25 cellular contexts compared by ENCODE assay signal in genomic region chrX:106278951-106279350, GRCh38.
"Had no signal": no experiment of that assay in that cellular context is flagged by ENCODE, and none has a peak within 500 bp of the region (broad histone marks: within the 10 kb centered on the region; RNA-seq: fewer than 3 reads in every experiment).

No MANE protein-coding gene starts in this region.

- DNase-seq: colonic mucosa; effector memory CD4-positive, alpha-beta T cell; gastrocnemius medialis; head of caudate nucleus; kidney; left ventricle myocardium superior; lower lobe of right lung; natural killer cell; occipital lobe; ovary; posterior cingulate gyrus; psoas muscle; right cardiac atrium; sigmoid colon; spleen; stimulated activated CD4-positive, alpha-beta T cell treated with anti-CD3 and anti-CD28 coated beads, Interleukin-2, amount 100 ng/mL, for 48 hours; stimulated activated naive B cell treated with anti-CD40 and anti-IgM and Interleukin-4, amounts not matched to agents 10 μg/mL and 1 μg/mL and 100 μg/mL, for 72 hours; transverse colon; upper lobe of right lung; uterus had no signal

- H3K9me3 ChIP-seq: colonic mucosa, gastrocnemius medialis, lower lobe of right lung, ovary, psoas muscle, sigmoid colon, spleen, suprapubic skin, transverse colon, upper lobe of right lung, uterus had no signal

- FAIRE-seq: endothelial cell of umbilical vein had no signal

- H3K9me3 Mint-ChIP-seq: dendritic cell treated with granulocyte-macrophage colony-stimulating factor and Interleukin-4, amounts not matched to agents 40 ng/mL and 50 ng/mL, for 4 days; memory B cell; stimulated activated naive CD8-positive, alpha-beta T cell treated with anti-CD3 and anti-CD28 coated beads, Interleukin-15, Interleukin-2, amounts not matched to agents 100 ng/mL and 50 ng/mL, for 24 hours had no signal

- H3K27me3 Mint-ChIP-seq: dendritic cell treated with granulocyte-macrophage colony-stimulating factor and Interleukin-4, amounts not matched to agents 40 ng/mL and 50 ng/mL, for 4 days; memory B cell; stimulated activated naive B cell treated with anti-CD40 and anti-IgM and Interleukin-4, amounts not matched to agents 10 μg/mL and 1 μg/mL and 100 μg/mL, for 72 hours; stimulated activated naive CD8-positive, alpha-beta T cell treated with anti-CD3 and anti-CD28 coated beads, Interleukin-15, Interleukin-2, amounts not matched to agents 100 ng/mL and 50 ng/mL, for 24 hours had no signal

- H3K4me3 Mint-ChIP-seq: dendritic cell treated with granulocyte-macrophage colony-stimulating factor and Interleukin-4, amounts not matched to agents 40 ng/mL and 50 ng/mL, for 4 days; memory B cell; natural killer cell; stimulated activated naive B cell treated with anti-CD40 and anti-IgM and Interleukin-4, amounts not matched to agents 10 μg/mL and 1 μg/mL and 100 μg/mL, for 72 hours; stimulated activated naive CD8-positive, alpha-beta T cell treated with anti-CD3 and anti-CD28 coated beads, Interleukin-15, Interleukin-2, amounts not matched to agents 100 ng/mL and 50 ng/mL, for 24 hours had no signal

- H3K27ac ChIP-seq: colonic mucosa, gastrocnemius medialis, lower lobe of right lung, ovary, psoas muscle, sigmoid colon, spleen, suprapubic skin, transverse colon, upper lobe of right lung, uterus had no signal

- ATAC-seq: gastrocnemius medialis; left ventricle myocardium superior; lower lobe of right lung; natural killer cell; psoas muscle; right cardiac atrium; stimulated activated naive B cell treated with anti-CD40 and anti-IgM and Interleukin-4, amounts not matched to agents 10 μg/mL and 1 μg/mL and 100 μg/mL, for 72 hours; upper lobe of right lung had no signal

- H3K27ac Mint-ChIP-seq: dendritic cell treated with granulocyte-macrophage colony-stimulating factor and Interleukin-4, amounts not matched to agents 40 ng/mL and 50 ng/mL, for 4 days; memory B cell; natural killer cell; stimulated activated naive B cell treated with anti-CD40 and anti-IgM and Interleukin-4, amounts not matched to agents 10 μg/mL and 1 μg/mL and 100 μg/mL, for 72 hours; stimulated activated naive CD8-positive, alpha-beta T cell treated with anti-CD3 and anti-CD28 coated beads, Interleukin-15, Interleukin-2, amounts not matched to agents 100 ng/mL and 50 ng/mL, for 24 hours had no signal

- H3K4me3 ChIP-seq: colonic mucosa, gastrocnemius medialis, lower lobe of right lung, ovary, psoas muscle, sigmoid colon, spleen, suprapubic skin, transverse colon, upper lobe of right lung, uterus had no signal

- H3K27me3 ChIP-seq: colonic mucosa, gastrocnemius medialis, sigmoid colon, suprapubic skin, transverse colon, upper lobe of right lung had no signal

- H3K4me1 Mint-ChIP-seq: memory B cell; natural killer cell; stimulated activated naive B cell treated with anti-CD40 and anti-IgM and Interleukin-4, amounts not matched to agents 10 μg/mL and 1 μg/mL and 100 μg/mL, for 72 hours had no signal

- H3K36me3 Mint-ChIP-seq: memory B cell; natural killer cell; stimulated activated naive B cell treated with anti-CD40 and anti-IgM and Interleukin-4, amounts not matched to agents 10 μg/mL and 1 μg/mL and 100 μg/mL, for 72 hours had no signal

- H3K36me3 ChIP-seq: colonic mucosa, gastrocnemius medialis, lower lobe of right lung, ovary, sigmoid colon, spleen, suprapubic skin, transverse colon, upper lobe of right lung, uterus had no signal

- H3K4me1 ChIP-seq: colonic mucosa, gastrocnemius medialis, lower lobe of right lung, psoas muscle, sigmoid colon, spleen, suprapubic skin, transverse colon, upper lobe of right lung, uterus had no signal
